1 cellular context compared by ENCODE assay signal in genomic region chr4:75561789-75562188, GRCh38.
TF ChIP-seq lines count a peak whose summit lies in the region.

No MANE protein-coding gene starts in this region.

TF ChIP-seq in H1, 55 proteins besides CTCF, POLR2A, EP300 and RAD21 (continued from another document):
- TF ChIP-seq RBBP5 (IDR thresholded peaks at IDR 0.05; ENCODE audit: borderline replicate concordance, low read depth, low read length): peak; percentile 53; the same call in 1 of the 2 replicates
- peak; percentile 95 for TF ChIP-seq TEAD4 (IDR thresholded peaks at IDR 0.05; ENCODE audit: low read depth, low read length)
- TF ChIP-seq KDM1A (IDR thresholded peaks at IDR 0.05; ENCODE audit: borderline replicate concordance, low read length): no peak
- TF ChIP-seq SP1 (IDR thresholded peaks at IDR 0.05; ENCODE audit: low read depth, low read length): peak; percentile 47; the same call in 1 of the 2 replicates
- no peak for TF ChIP-seq NANOG (IDR thresholded peaks at IDR 0.05; ENCODE audit: insufficient read depth, low read depth, low read length, poor library complexity, severe bottlenecking)
- no peak for TF ChIP-seq USF2 (IDR thresholded peaks at IDR 0.05; ENCODE audit: low read length)
- 0 out of 2 replicates have a peak, but pooled peaks have one; percentile 43 for TF ChIP-seq CREB1 (IDR thresholded peaks at IDR 0.05)
